9 cellular contexts compared by ENCODE assay signal in genomic region chrX:10618911-10619310, GRCh38. TPM values are rescaled to one million over a fixed set of nuclear protein-coding genes. Genes with fewer than 3 reads are reported as not detected.
DNase-seq lines count a peak whose midpoint lies in the region; ATAC-seq, FAIRE-seq and TF ChIP-seq lines count a peak whose summit lies in the region.
"Had no signal": no experiment of that assay in that cellular context is flagged by ENCODE, and none has a peak within 500 bp of the region (broad histone marks: within the 10 kb centered on the region; RNA-seq: fewer than 3 reads in every experiment).

No MANE protein-coding gene starts in this region.

- intact Hi-C loops in PC-3 (cut with micrococcal nuclease), result loop anchor here (5.0 to 10.0 kb wide), 3 partner anchors 167 to 294 kb away; no protein-coding TSS in a partner anchor
- intact Hi-C loops in CD8-positive, alpha-beta T cell (cut with DNase I, micrococcal nuclease), result no loop called here

- peaks cover 46% of the 10 kb centered on the region for H3K4me1 ChIP-seq in PC-3 (ENCODE audit: insufficient read depth, low read length)
- H3K4me1 ChIP-seq in neural progenitor cell, result peaks cover 36% of the 10 kb centered on the region
- H3K4me1 ChIP-seq in CD8-positive, alpha-beta T cell (ENCODE audit: insufficient read depth, low read length), result no peaks in the 10 kb centered on the region

- ATAC-seq in PC-3, result no peak
- ATAC-seq in CD8-positive, alpha-beta T cell, result no peak
- no peak for ATAC-seq in GM18498 (IDR thresholded peaks at IDR 0.05; ENCODE audit: unreplicated experiment)

- H3K27me3 ChIP-seq in PC-3 (ENCODE audit: low read length) (no peaks in the 10 kb centered on the region), neural progenitor cell (no peaks in the 10 kb centered on the region)
- H3K27me3 ChIP-seq in CD8-positive, alpha-beta T cell (ENCODE audit: insufficient read depth, low read length), result peaks cover 3% of the 10 kb centered on the region

- peaks cover 57% of the 10 kb centered on the region for H3K79me2 ChIP-seq in PC-3 (ENCODE audit: low read length)
- peaks cover 58% of the 10 kb centered on the region for H3K79me2 ChIP-seq in neural progenitor cell (ENCODE audit: low read depth)

- TF ChIP-seq POLR2A in GM12891 (IDR thresholded peaks at IDR 0.05; ENCODE audit: low read depth, low read length), result no peak

- H3K36me3 ChIP-seq in PC-3 (ENCODE audit: low read depth, low read length), result no peaks in the 10 kb centered on the region
- H3K36me3 ChIP-seq in neural progenitor cell, result no peaks in the 10 kb centered on the region
- no peaks in the 10 kb centered on the region for H3K36me3 ChIP-seq in CD8-positive, alpha-beta T cell (ENCODE audit: insufficient read depth, low read length)

- CTCF ChIA-PET in PC-3 (lab: Charles Lee), result interaction anchor here (0.8 to 1.9 kb wide), 2 partner anchors 429 to 482 kb away, joined by 4 to 7 read pairs; no protein-coding TSS in a partner anchor
- CTCF ChIA-PET in CD8-positive, alpha-beta T cell (lab: Charles Lee), result no interaction called here

- H3K4me3 ChIP-seq in AG09309 (ENCODE audit: control insufficient read depth, low read depth, low read length) (peak overlapping the region; percentile 68), PC-3 (ENCODE audit: low read length) (peak overlapping the region; percentile 86), fibroblast of pulmonary artery (replicated peaks; ENCODE audit: low read depth, low read length) (peak overlapping the region; percentile 71), neural progenitor cell (peak overlapping the region; percentile 61)
- no peak overlapping the region for H3K4me3 ChIP-seq in CD8-positive, alpha-beta T cell (ENCODE audit: low read depth, low read length)

- H4K20me1 ChIP-seq in PC-3 (ENCODE audit: low read length) (no peaks in the 10 kb centered on the region), neural progenitor cell (ENCODE audit: low read depth) (peaks cover 7% of the 10 kb centered on the region)

- BruUV-seq in PC-3 (replicated peaks; lab: Mats Ljungman, UMichigan), result no TSS peak

- H3K27ac ChIP-seq in PC-3 (ENCODE audit: low read length) (peak overlapping the region; percentile 92), neural progenitor cell (no peak overlapping the region)
- no peak overlapping the region for H3K27ac ChIP-seq in CD8-positive, alpha-beta T cell (ENCODE audit: low read depth, low read length)

- H3K4me2 ChIP-seq in PC-3 (ENCODE audit: low read length) (peak overlapping the region; percentile 92), neural progenitor cell (peak overlapping the region; percentile 74)

- H3K9me3 Mint-ChIP-seq in neural progenitor cell, result peaks cover 2% of the 10 kb centered on the region
- H3K9me3 Mint-ChIP-seq in CD8-positive, alpha-beta T cell, result no peaks in the 10 kb centered on the region

- H3K9ac ChIP-seq in PC-3 (ENCODE audit: low read length) (peak overlapping the region; percentile 81), neural progenitor cell (peak overlapping the region; percentile 38)

- peaks cover 4% of the 10 kb centered on the region for H3K27me3 Mint-ChIP-seq in neural progenitor cell (ENCODE audit: insufficient read depth, low read depth)
- H3K27me3 Mint-ChIP-seq in CD8-positive, alpha-beta T cell (ENCODE audit: low read depth), result peaks cover 32% of the 10 kb centered on the region

- no peak for FAIRE-seq in GM12891 (lab: Jason Lieb, UNC)

- H3K4me1 Mint-ChIP-seq in neural progenitor cell, result peaks cover 62% of the 10 kb centered on the region
- peaks cover 13% of the 10 kb centered on the region for H3K4me1 Mint-ChIP-seq in CD8-positive, alpha-beta T cell (ENCODE audit: low read depth)

- H3F3A ChIP-seq in PC-3 (ENCODE audit: low read length, unreplicated experiment) (peaks cover 9% of the 10 kb centered on the region), neural progenitor cell (ENCODE audit: low read depth) (peaks cover 26% of the 10 kb centered on the region)

- TF ChIP-seq CTCF in AG09309 (IDR thresholded peaks at IDR 0.05; ENCODE audit: control insufficient read depth, insufficient read depth, low read depth, low read length, missing control alignments) (no peak), PC-3 (conservative IDR thresholded peaks at IDR 0.05; ENCODE audit: low read depth, low read length) (no peak), fibroblast of pulmonary artery (IDR thresholded peaks at IDR 0.05; ENCODE audit: low read length, missing control alignments) (no peak), neural progenitor cell (IDR thresholded peaks at IDR 0.05) (no peak)
- TF ChIP-seq CTCF in CD8-positive, alpha-beta T cell (IDR thresholded peaks at IDR 0.05), result no peak

- H2AFZ ChIP-seq in PC-3 (ENCODE audit: low read length) (no peak overlapping the region), neural progenitor cell (replicated peaks) (no peak overlapping the region)

- H3K36me3 Mint-ChIP-seq in neural progenitor cell, result peaks cover 6% of the 10 kb centered on the region
- no peaks in the 10 kb centered on the region for H3K36me3 Mint-ChIP-seq in CD8-positive, alpha-beta T cell

- H3K9me3 ChIP-seq in PC-3 (ENCODE audit: low read length) (no peaks in the 10 kb centered on the region), neural progenitor cell (ENCODE audit: low read depth) (no peaks in the 10 kb centered on the region)
- no peaks in the 10 kb centered on the region for H3K9me3 ChIP-seq in CD8-positive, alpha-beta T cell (ENCODE audit: low read length)

- no peaks in the 10 kb centered on the region for H3K9me2 ChIP-seq in PC-3 (replicated peaks; ENCODE audit: low read length)

- H3K4me3 Mint-ChIP-seq in neural progenitor cell, result peak overlapping the region; percentile 93
- no peak overlapping the region for H3K4me3 Mint-ChIP-seq in CD8-positive, alpha-beta T cell

- POLR2A ChIA-PET in PC-3 (lab: Charles Lee; ENCODE audit: unreplicated experiment), result interaction anchor here (2.0 kb wide), 1 partner anchor 13 kb away, joined by 19 read pairs; no protein-coding TSS in a partner anchor
- POLR2A ChIA-PET in CD8-positive, alpha-beta T cell (lab: Charles Lee), result no interaction called here

- DNase-seq in AG09309 (ENCODE audit: low read depth) (no peak), PC-3 (peak; percentile 30), fibroblast of pulmonary artery (ENCODE audit: low read depth) (no peak), neural progenitor cell (ENCODE audit: low spot score) (peak; percentile 31), AG08395 (ENCODE audit: low spot score) (no peak), GM12891 (ENCODE audit: insufficient read length, low spot score) (no peak)
- DNase-seq in CD8-positive, alpha-beta T cell, result no peak
- DNase-seq: DMS153 had no signal

- H3K27ac Mint-ChIP-seq in neural progenitor cell, result peak overlapping the region; percentile 98
- H3K27ac Mint-ChIP-seq in CD8-positive, alpha-beta T cell, result no peak overlapping the region

TF ChIP-seq in GM12891, 5 proteins besides CTCF, POLR2A, EP300 and RAD21:
- TF ChIP-seq TAF1 (IDR thresholded peaks at IDR 0.05; ENCODE audit: low read depth, low read length), result no peak
- TF ChIP-seq POU2F2 (IDR thresholded peaks at IDR 0.05; ENCODE audit: low read depth, low read length), result no peak
- no peak for TF ChIP-seq PAX5 (IDR thresholded peaks at IDR 0.05; ENCODE audit: insufficient read depth, low read length, severe bottlenecking)
- no peak for TF ChIP-seq POLR2AphosphoS5 (IDR thresholded peaks at IDR 0.05; ENCODE audit: low read depth, low read length)
- no peak for TF ChIP-seq SPI1 (IDR thresholded peaks at IDR 0.05; ENCODE audit: low read depth, low read length)

RNA-seq across cellular contexts. Expression of gene MID1, which starts 1.5 kb away (rescaled TPM):
- 21.9 and 24.6 TPM in 2 replicates for total RNA-seq in PC-3 (2014; rRNA removed)
- total RNA-seq in neural progenitor cell (ENCODE audit: low replicate concordance), result 22.8 and 29.5 TPM in 2 replicates
- total RNA-seq in CD8-positive, alpha-beta T cell, result not detected
- polyA plus RNA-seq in GM12891 (2012; ENCODE audit: low read depth, missing spikeins), result 0.18 TPM

Comparison
In these comparisons a context has a peak if more than half of its experiments do, and no peak if none do; other contexts are left out.
1. DNase-seq: peak in PC-3 (single experiment) and neural progenitor cell (single experiment); none in AG09309 (single experiment), fibroblast of pulmonary artery (single experiment), AG08395 (single experiment), CD8-positive, alpha-beta T cell (0 of 7) and GM12891 (single experiment).
2. RNA of gene MID1, which starts 1.5 kb away (total RNA-seq): 22.8 to 29.5 TPM in neural progenitor cell and 21.9 to 24.6 TPM in PC-3; not detected in CD8-positive, alpha-beta T cell; every median in the first group is over 10 times any median in the second.